Comparison of ENCODE assay signal across 13 cellular contexts in the genomic region with DNA sequence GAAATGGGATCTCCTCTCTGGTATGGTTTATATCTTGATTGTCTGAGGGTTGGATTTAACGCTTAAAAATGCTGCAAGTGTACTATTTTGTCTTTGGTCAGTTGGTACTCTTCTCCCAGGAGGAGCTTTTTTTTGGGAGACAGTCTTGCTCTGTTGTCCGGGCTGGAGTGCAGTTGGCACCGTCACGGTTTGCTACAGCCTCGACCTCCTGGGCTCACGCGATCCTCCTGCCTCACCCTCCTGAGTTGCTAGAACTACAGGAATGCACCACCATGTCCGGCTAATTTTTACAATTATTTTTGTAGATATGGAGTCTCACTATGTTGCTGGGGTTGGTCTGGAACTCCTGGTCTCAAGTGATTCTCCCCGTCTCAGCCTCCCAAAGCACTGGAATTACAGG.
DNase-seq lines count a peak whose midpoint lies in the region; ATAC-seq and TF ChIP-seq lines count a peak whose summit lies in the region.
"Had no signal": no experiment of that assay in that cellular context is flagged by ENCODE, and none has a peak within 500 bp of the region (broad histone marks: within the 10 kb centered on the region; RNA-seq: fewer than 3 reads in every experiment).

No MANE protein-coding gene starts in this region.

- H3K9me3 ChIP-seq in adipocyte (ENCODE audit: control insufficient read depth, low read length) (no peaks in the 10 kb centered on the region), liver (ENCODE audit: control insufficient read depth in 4 of 4, low read length in 3 of 4) (no peaks in the 10 kb centered on the region), skeletal muscle satellite cell (replicated peaks; ENCODE audit: low read length) (no peaks in the 10 kb centered on the region)

- ATAC-seq in GM21526 (IDR thresholded peaks at IDR 0.05; ENCODE audit: low FRiP score, unreplicated experiment), result no peak
- ATAC-seq: activated naive CD8-positive, alpha-beta T cell treated with anti-CD3 and anti-CD28 coated beads, Interleukin-2, amount 50 U/mL, for 24 hours had no signal

- H3K9ac ChIP-seq in adipocyte (ENCODE audit: low read length) (peak overlapping the region; percentile 73), liver (ENCODE audit: low read depth in 1 of 2, low read length in 2 of 2) (peak overlapping the region in 1 of 2 donors; percentile 38), skeletal muscle satellite cell (ENCODE audit: low read depth, low read length) (peak overlapping the region; percentile 55)

- H3K4me1 ChIP-seq in adipocyte (ENCODE audit: control insufficient read depth, insufficient read depth, low read length) (peaks cover 73% of the 10 kb centered on the region), liver (ENCODE audit: control insufficient read depth in 4 of 4, insufficient read depth in 4 of 4, low read length in 3 of 4) (peaks cover 0 to 26% (median 19%) of the 10 kb centered on the region in 4 donors), skeletal muscle satellite cell (ENCODE audit: control insufficient read depth, insufficient read depth, low read length) (peaks cover 59% of the 10 kb centered on the region)

- H3K27me3 ChIP-seq in adipocyte (replicated peaks; ENCODE audit: control insufficient read depth, insufficient read depth, low read length) (no peaks in the 10 kb centered on the region), liver (ENCODE audit: control insufficient read depth in 4 of 4, insufficient read depth in 4 of 4, low read length in 3 of 4) (no peaks in the 10 kb centered on the region), skeletal muscle satellite cell (ENCODE audit: control insufficient read depth, insufficient read depth, low read length) (no peaks in the 10 kb centered on the region)

- H3K27ac ChIP-seq in liver (ENCODE audit: low read depth in 1 of 2, low read length in 2 of 2), result peak overlapping the region; percentile 86 to 89

- no peaks in the 10 kb centered on the region for H3K27me3 Mint-ChIP-seq in Calu3 (ENCODE audit: unreplicated experiment)
- H3K27me3 Mint-ChIP-seq: activated naive CD8-positive, alpha-beta T cell treated with anti-CD3 and anti-CD28 coated beads, Interleukin-2, amount 50 U/mL, for 24 hours had no signal

- no peaks in the 10 kb centered on the region for H3K9me3 Mint-ChIP-seq in Calu3 (ENCODE audit: low read depth, unreplicated experiment)
- H3K9me3 Mint-ChIP-seq: activated B cell treated with CpG ODN at 0.5 μM for 24 hours; activated naive CD8-positive, alpha-beta T cell treated with anti-CD3 and anti-CD28 coated beads, Interleukin-2, amount 50 U/mL, for 24 hours had no signal

- no peak for DNase-seq in Calu3
- DNase-seq in adipocyte (ENCODE audit: low read depth), result no peak
- DNase-seq in DMS 273 (lab: John Stamatoyannopoulos, UW; ENCODE audit: unreplicated experiment), result no peak
- DNase-seq in NCI-H82 (lab: John Stamatoyannopoulos, UW), result no peak
- no peak for DNase-seq in anterior cingulate cortex (lab: John Stamatoyannopoulos, UW)
- DNase-seq: activated B cell treated with CpG ODN at 0.5 μM for 24 hours; activated naive CD8-positive, alpha-beta T cell treated with anti-CD3 and anti-CD28 coated beads, Interleukin-2, amount 50 U/mL, for 24 hours; dermis blood vessel endothelial cell; nephron progenitor cell; stimulated activated CD4-positive, alpha-beta T cell treated with anti-CD3 and anti-CD28 coated beads, Interleukin-12 subunit alpha, Interleukin-12 subunit beta, amount 100 ng/mL, for 4 hours had no signal

- H3K4me3 Mint-ChIP-seq in Calu3 (ENCODE audit: low read depth, unreplicated experiment), result peak overlapping the region; percentile 61
- H3K4me3 Mint-ChIP-seq: activated B cell treated with CpG ODN at 0.5 μM for 24 hours, nephron progenitor cell had no signal

- TF ChIP-seq RAD21 in liver (IDR thresholded peaks at IDR 0.05), result no peak

- H3K27ac Mint-ChIP-seq in Calu3 (ENCODE audit: unreplicated experiment), result peak overlapping the region; percentile 100
- H3K27ac Mint-ChIP-seq: activated B cell treated with CpG ODN at 0.5 μM for 24 hours, nephron progenitor cell had no signal

- H3K4me2 ChIP-seq in skeletal muscle satellite cell (ENCODE audit: low read length), result peak overlapping the region; percentile 42

- no TSS peak for BruUV-seq in Calu3 (replicated peaks; lab: Mats Ljungman, UMichigan)

- peaks cover 88% of the 10 kb centered on the region for H3K4me1 Mint-ChIP-seq in Calu3 (ENCODE audit: low read depth, unreplicated experiment)

- WGBS in liver, result 94% methylated on average over 9 of the region's 9 CpGs

- peaks cover 86% of the 10 kb centered on the region for H3K36me3 Mint-ChIP-seq in Calu3 (ENCODE audit: insufficient read depth, unreplicated experiment)

- intact Hi-C loops in Calu3 (cut with micrococcal nuclease; ENCODE audit: unreplicated experiment), result no loop called here

- no peak for TF ChIP-seq CTCF in Calu3 (IDR thresholded peaks at IDR 0.05; ENCODE audit: unreplicated experiment)
- no peak for TF ChIP-seq CTCF in liver (IDR thresholded peaks at IDR 0.05; ENCODE audit: low read depth, low read length, missing input control)

- H3K36me3 ChIP-seq in adipocyte (ENCODE audit: control insufficient read depth, insufficient read depth, low read length, severe bottlenecking) (peaks cover 31% of the 10 kb centered on the region), liver (ENCODE audit: control insufficient read depth in 4 of 4, insufficient read depth in 3 of 4, low read depth in 1 of 4, low read length in 3 of 4) (peaks cover 0 to 5% (median 2%) of the 10 kb centered on the region in 4 donors), skeletal muscle satellite cell (ENCODE audit: insufficient read depth, low read length) (peaks cover 16% of the 10 kb centered on the region)

- H3K4me3 ChIP-seq in adipocyte (ENCODE audit: low read length) (peak overlapping the region; percentile 21), liver (ENCODE audit: low read depth in 1 of 3, low read length in 3 of 3) (no peak overlapping the region), skeletal muscle satellite cell (ENCODE audit: low read length) (no peak overlapping the region)

- CTCF ChIA-PET in Calu3 (lab: Charles Lee), result interaction anchor here (0.8 to 2.3 kb wide), 5 partner anchors 10 to 114 kb away, joined by 3 to 21 read pairs (median 3); no protein-coding TSS in a partner anchor

TF ChIP-seq in liver, 16 proteins besides CTCF, POLR2A, EP300 and RAD21:
- TF ChIP-seq, protein P1, sequence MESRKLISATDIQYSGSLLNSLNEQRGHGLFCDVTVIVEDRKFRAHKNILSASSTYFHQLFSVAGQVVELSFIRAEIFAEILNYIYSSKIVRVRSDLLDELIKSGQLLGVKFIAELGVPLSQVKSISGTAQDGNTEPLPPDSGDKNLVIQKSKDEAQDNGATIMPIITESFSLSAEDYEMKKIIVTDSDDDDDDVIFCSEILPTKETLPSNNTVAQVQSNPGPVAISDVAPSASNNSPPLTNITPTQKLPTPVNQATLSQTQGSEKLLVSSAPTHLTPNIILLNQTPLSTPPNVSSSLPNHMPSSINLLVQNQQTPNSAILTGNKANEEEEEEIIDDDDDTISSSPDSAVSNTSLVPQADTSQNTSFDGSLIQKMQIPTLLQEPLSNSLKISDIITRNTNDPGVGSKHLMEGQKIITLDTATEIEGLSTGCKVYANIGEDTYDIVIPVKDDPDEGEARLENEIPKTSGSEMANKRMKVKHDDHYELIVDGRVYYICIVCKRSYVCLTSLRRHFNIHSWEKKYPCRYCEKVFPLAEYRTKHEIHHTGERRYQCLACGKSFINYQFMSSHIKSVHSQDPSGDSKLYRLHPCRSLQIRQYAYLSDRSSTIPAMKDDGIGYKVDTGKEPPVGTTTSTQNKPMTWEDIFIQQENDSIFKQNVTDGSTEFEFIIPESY (IDR thresholded peaks at IDR 0.05), result no peak
- TF ChIP-seq HNF4A (conservative IDR thresholded peaks at IDR 0.05) (no peak), HNF4G (IDR thresholded peaks at IDR 0.05) (no peak), NR2F2 (IDR thresholded peaks at IDR 0.05) (no peak), MAX (IDR thresholded peaks at IDR 0.05) (no peak), EGR1 (IDR thresholded peaks at IDR 0.05; ENCODE audit: low read depth in 2 of 2) (no peak), TAF1 (conservative IDR thresholded peaks at IDR 0.05) (no peak), FOXA1 (IDR thresholded peaks at IDR 0.05) (no peak), JUND (IDR thresholded peaks at IDR 0.05) (no peak), YY1 (IDR thresholded peaks at IDR 0.05) (no peak), FOXA2 (IDR thresholded peaks at IDR 0.05) (no peak), GABPA (IDR thresholded peaks at IDR 0.05 in 1 of 2, conservative IDR thresholded peaks at IDR 0.05 in 1 of 2) (no peak), SP1 (IDR thresholded peaks at IDR 0.05) (no peak), REST (IDR thresholded peaks at IDR 0.05) (no peak)
